ENCODE assay signal across 1 cellular context in the genomic region with DNA sequence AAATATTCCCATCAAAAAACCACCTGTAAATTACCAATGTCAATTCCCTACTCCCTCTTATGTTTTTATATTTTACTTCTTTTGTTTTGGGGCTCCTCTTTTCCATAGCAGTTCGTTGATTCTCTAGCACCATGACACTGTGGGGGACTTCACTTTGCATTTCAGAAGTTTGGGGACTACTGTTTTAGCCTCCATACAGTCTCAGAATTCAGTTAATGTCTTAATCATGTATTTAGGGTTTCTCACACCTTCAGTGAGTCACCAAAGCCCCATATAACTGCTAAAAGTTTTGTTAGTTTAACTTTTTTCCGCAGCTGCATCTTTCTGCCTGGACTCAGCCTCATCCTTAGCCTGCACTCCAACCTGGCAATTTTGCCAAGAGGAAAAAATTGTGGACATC.
TF ChIP-seq lines count a peak whose summit lies in the region.

No MANE protein-coding gene starts in this region.

TF ChIP-seq in A549, 52 proteins besides CTCF, POLR2A, EP300 and RAD21:
- TF ChIP-seq ZFP36 (IDR thresholded peaks at IDR 0.05; ENCODE audit: borderline replicate concordance, partially characterized antibody) (no peak), TP53 (CRISPR knock-in tag; IDR thresholded peaks at IDR 0.05) (no peak), PHF8 (IDR thresholded peaks at IDR 0.05; ENCODE audit: borderline replicate concordance, low read depth) (no peak), SREBF2 (IDR thresholded peaks at IDR 0.05) (no peak), ZSCAN20 (CRISPR knock-in tag; IDR thresholded peaks at IDR 0.05) (no peak), NFE2L2 (conservative IDR thresholded peaks at IDR 0.05; ENCODE audit: low read length) (no peak), SMC3 (IDR thresholded peaks at IDR 0.05) (no peak), HDAC2 (IDR thresholded peaks at IDR 0.05) (no peak), ZNF302 (CRISPR knock-in tag; IDR thresholded peaks at IDR 0.05) (no peak)
